8 cellular contexts compared by ENCODE assay signal in genomic region chr15:101125881-101126280, GRCh38.
DNase-seq lines count a peak whose midpoint lies in the region; ATAC-seq and TF ChIP-seq lines count a peak whose summit lies in the region.
"Not testable (repeated sequence)": the region's sequence is repeated elsewhere in the genome, so short reads cannot be mapped to it uniquely, and the experiment has no call there.

No MANE protein-coding gene starts in this region.

- not testable (repeated sequence) for H3K4me3 ChIP-seq in CD4-positive, CD25-positive, alpha-beta regulatory T cell (ENCODE audit: low read depth, low read length); MG63; brain microvascular endothelial cell (ENCODE audit: low read depth, low read length); osteoblast (ENCODE audit: insufficient read depth, low read length); tibial artery

- not testable (repeated sequence) for DNase-seq in CD4-positive, CD25-positive, alpha-beta regulatory T cell; activated T-helper 1 cell treated with anti-CD3 and anti-CD28 coated beads, Interleukin-12 subunit alpha, Interleukin-12 subunit beta, Interleukin-2, Interleukin-4 antibody, amounts not matched to agents 30 ng/mL and 10 ng/mL and 1 ng/mL, durations not matched to agents 14 hours and 24 hours and 36 hours (ENCODE audit: low spot score); brain microvascular endothelial cell; osteoblast (ENCODE audit: insufficient read length, low spot score, missing footprints); tibial artery
- DNase-seq in MG63 (peak; percentile 46), iris pigment epithelial cell (ENCODE audit: low read depth) (peak; percentile 52)

- H3K27ac ChIP-seq in CD4-positive, CD25-positive, alpha-beta regulatory T cell (ENCODE audit: insufficient read depth, low read length, poor library complexity, severe bottlenecking), result peak overlapping the region; percentile 60
- peak overlapping the region; percentile 97 for H3K27ac ChIP-seq in brain microvascular endothelial cell
- H3K27ac ChIP-seq in osteoblast (ENCODE audit: low read depth, low read length), result peak overlapping the region; percentile 100
- peak overlapping the region; percentile 71 to 78 for H3K27ac ChIP-seq in tibial artery

- intact Hi-C loops in activated T-helper 1 cell treated with anti-CD3 and anti-CD28 coated beads, Interleukin-12 subunit alpha, Interleukin-12 subunit beta, Interleukin-2, Interleukin-4 antibody, amounts not matched to agents 30 ng/mL and 10 ng/mL and 1 ng/mL, durations not matched to agents 14 hours and 24 hours and 36 hours (cut with micrococcal nuclease), result loop anchor here (2.0 to 5.0 kb wide), 2 partner anchors 39 to 81 kb away; no protein-coding TSS in a partner anchor
- intact Hi-C loops in tibial artery (cut with DNase I; ENCODE audit: low total_unique reads), result loop anchor here (10.0 kb wide), 1 partner anchor 129 kb away; the partner anchor contains the start of gene CHSY1

- not testable (repeated sequence) for H3K4me2 ChIP-seq in osteoblast (ENCODE audit: insufficient read depth, low read length)

- not testable (repeated sequence) for TF ChIP-seq CTCF in brain microvascular endothelial cell (IDR thresholded peaks at IDR 0.05; ENCODE audit: low read depth, low read length, missing control alignments); osteoblast (IDR thresholded peaks at IDR 0.05; ENCODE audit: extremely low read depth, low read depth, low read length); tibial artery (IDR thresholded peaks at IDR 0.05)

- not testable (repeated sequence) for H3K27me3 ChIP-seq in CD4-positive, CD25-positive, alpha-beta regulatory T cell (ENCODE audit: control insufficient read depth, insufficient read depth, low read length); MG63; brain microvascular endothelial cell (replicated peaks); osteoblast (ENCODE audit: insufficient read depth, low read length); tibial artery

- in situ Hi-C loops in brain microvascular endothelial cell (cut with HindIII; ENCODE audit: low pct_ligation_motif_present, low sequenced_read_pairs), result not testable (repeated sequence)

- H3K9me3 ChIP-seq in CD4-positive, CD25-positive, alpha-beta regulatory T cell (ENCODE audit: control insufficient read depth in 2 of 2, low read length in 2 of 2); MG63; osteoblast (ENCODE audit: low read depth, low read length); tibial artery: not testable (repeated sequence)

- not testable (repeated sequence) for H3K4me3 Mint-ChIP-seq in CD4-positive, CD25-positive, alpha-beta regulatory T cell
- peak overlapping the region; percentile 70 for H3K4me3 Mint-ChIP-seq in T-helper 1 cell treated with Interleukin-12 subunit alpha and Interleukin-12 subunit beta and Interleukin-4 antibody, amounts not matched to agents 30 μg/mL and 1 μg/mL, for 36 hours
- H3K4me3 Mint-ChIP-seq in activated T-helper 1 cell treated with anti-CD3 and anti-CD28 coated beads, Interleukin-12 subunit alpha, Interleukin-12 subunit beta, Interleukin-2, Interleukin-4 antibody, amounts not matched to agents 30 ng/mL and 10 ng/mL and 1 ng/mL, durations not matched to agents 14 hours and 24 hours and 36 hours, result peak overlapping the region; percentile 35

- H3K36me3 Mint-ChIP-seq in CD4-positive, CD25-positive, alpha-beta regulatory T cell, result not testable (repeated sequence)
- H3K36me3 Mint-ChIP-seq in T-helper 1 cell treated with Interleukin-12 subunit alpha and Interleukin-12 subunit beta and Interleukin-4 antibody, amounts not matched to agents 30 μg/mL and 1 μg/mL, for 36 hours (ENCODE audit: low read depth), result peaks cover 13% of the 10 kb centered on the region
- H3K36me3 Mint-ChIP-seq in activated T-helper 1 cell treated with anti-CD3 and anti-CD28 coated beads, Interleukin-12 subunit alpha, Interleukin-12 subunit beta, Interleukin-2, Interleukin-4 antibody, amounts not matched to agents 30 ng/mL and 10 ng/mL and 1 ng/mL, durations not matched to agents 14 hours and 24 hours and 36 hours (ENCODE audit: low read depth), result peaks cover 16% of the 10 kb centered on the region

- not testable (repeated sequence) for ATAC-seq in CD4-positive, CD25-positive, alpha-beta regulatory T cell (ENCODE audit: low read depth in 2 of 2)

- H2AFZ ChIP-seq in osteoblast (ENCODE audit: low read length), result not testable (repeated sequence)

- not testable (repeated sequence) for H4K20me1 ChIP-seq in osteoblast (ENCODE audit: insufficient read depth, low read length)

- H3K9me3 Mint-ChIP-seq in CD4-positive, CD25-positive, alpha-beta regulatory T cell; T-helper 1 cell treated with Interleukin-12 subunit alpha and Interleukin-12 subunit beta and Interleukin-4 antibody, amounts not matched to agents 30 μg/mL and 1 μg/mL, for 36 hours; activated T-helper 1 cell treated with anti-CD3 and anti-CD28 coated beads, Interleukin-12 subunit alpha, Interleukin-12 subunit beta, Interleukin-2, Interleukin-4 antibody, amounts not matched to agents 30 ng/mL and 10 ng/mL and 1 ng/mL, durations not matched to agents 14 hours and 24 hours and 36 hours: not testable (repeated sequence)

- peaks cover 26% of the 10 kb centered on the region for H3K4me1 ChIP-seq in CD4-positive, CD25-positive, alpha-beta regulatory T cell (ENCODE audit: control insufficient read depth, insufficient read depth, low read length, poor library complexity, severe bottlenecking)
- H3K4me1 ChIP-seq in osteoblast (ENCODE audit: insufficient read depth, low read length) (peaks cover 61% of the 10 kb centered on the region), tibial artery (peaks cover 0 to 45% (median 37%) of the 10 kb centered on the region in 4 donors)

- not testable (repeated sequence) for H3K79me2 ChIP-seq in osteoblast (ENCODE audit: insufficient read depth, low read length)

- not testable (repeated sequence) for H3K27me3 Mint-ChIP-seq in CD4-positive, CD25-positive, alpha-beta regulatory T cell; T-helper 1 cell treated with Interleukin-12 subunit alpha and Interleukin-12 subunit beta and Interleukin-4 antibody, amounts not matched to agents 30 μg/mL and 1 μg/mL, for 36 hours (ENCODE audit: low read depth); activated T-helper 1 cell treated with anti-CD3 and anti-CD28 coated beads, Interleukin-12 subunit alpha, Interleukin-12 subunit beta, Interleukin-2, Interleukin-4 antibody, amounts not matched to agents 30 ng/mL and 10 ng/mL and 1 ng/mL, durations not matched to agents 14 hours and 24 hours and 36 hours (ENCODE audit: insufficient read depth)

- peaks cover 15 to 54% (median 31%) of the 10 kb centered on the region in 4 donors for H3K4me1 Mint-ChIP-seq in CD4-positive, CD25-positive, alpha-beta regulatory T cell
- peaks cover 73% of the 10 kb centered on the region for H3K4me1 Mint-ChIP-seq in T-helper 1 cell treated with Interleukin-12 subunit alpha and Interleukin-12 subunit beta and Interleukin-4 antibody, amounts not matched to agents 30 μg/mL and 1 μg/mL, for 36 hours (ENCODE audit: low read depth)
- peaks cover 75% of the 10 kb centered on the region for H3K4me1 Mint-ChIP-seq in activated T-helper 1 cell treated with anti-CD3 and anti-CD28 coated beads, Interleukin-12 subunit alpha, Interleukin-12 subunit beta, Interleukin-2, Interleukin-4 antibody, amounts not matched to agents 30 ng/mL and 10 ng/mL and 1 ng/mL, durations not matched to agents 14 hours and 24 hours and 36 hours (ENCODE audit: low read depth)

- not testable (repeated sequence) for H3K36me3 ChIP-seq in CD4-positive, CD25-positive, alpha-beta regulatory T cell (ENCODE audit: control insufficient read depth, insufficient read depth, low read length); MG63; brain microvascular endothelial cell (replicated peaks); osteoblast (ENCODE audit: insufficient read depth, low read length); tibial artery

- H3K27ac Mint-ChIP-seq in CD4-positive, CD25-positive, alpha-beta regulatory T cell, result peak overlapping the region; percentile 95 to 99 (median 99)
- H3K27ac Mint-ChIP-seq in T-helper 1 cell treated with Interleukin-12 subunit alpha and Interleukin-12 subunit beta and Interleukin-4 antibody, amounts not matched to agents 30 μg/mL and 1 μg/mL, for 36 hours, result peak overlapping the region; percentile 96
- H3K27ac Mint-ChIP-seq in activated T-helper 1 cell treated with anti-CD3 and anti-CD28 coated beads, Interleukin-12 subunit alpha, Interleukin-12 subunit beta, Interleukin-2, Interleukin-4 antibody, amounts not matched to agents 30 ng/mL and 10 ng/mL and 1 ng/mL, durations not matched to agents 14 hours and 24 hours and 36 hours, result peak overlapping the region; percentile 90
